Comparison of ENCODE assay signal across 8 cellular contexts in the genomic region with DNA sequence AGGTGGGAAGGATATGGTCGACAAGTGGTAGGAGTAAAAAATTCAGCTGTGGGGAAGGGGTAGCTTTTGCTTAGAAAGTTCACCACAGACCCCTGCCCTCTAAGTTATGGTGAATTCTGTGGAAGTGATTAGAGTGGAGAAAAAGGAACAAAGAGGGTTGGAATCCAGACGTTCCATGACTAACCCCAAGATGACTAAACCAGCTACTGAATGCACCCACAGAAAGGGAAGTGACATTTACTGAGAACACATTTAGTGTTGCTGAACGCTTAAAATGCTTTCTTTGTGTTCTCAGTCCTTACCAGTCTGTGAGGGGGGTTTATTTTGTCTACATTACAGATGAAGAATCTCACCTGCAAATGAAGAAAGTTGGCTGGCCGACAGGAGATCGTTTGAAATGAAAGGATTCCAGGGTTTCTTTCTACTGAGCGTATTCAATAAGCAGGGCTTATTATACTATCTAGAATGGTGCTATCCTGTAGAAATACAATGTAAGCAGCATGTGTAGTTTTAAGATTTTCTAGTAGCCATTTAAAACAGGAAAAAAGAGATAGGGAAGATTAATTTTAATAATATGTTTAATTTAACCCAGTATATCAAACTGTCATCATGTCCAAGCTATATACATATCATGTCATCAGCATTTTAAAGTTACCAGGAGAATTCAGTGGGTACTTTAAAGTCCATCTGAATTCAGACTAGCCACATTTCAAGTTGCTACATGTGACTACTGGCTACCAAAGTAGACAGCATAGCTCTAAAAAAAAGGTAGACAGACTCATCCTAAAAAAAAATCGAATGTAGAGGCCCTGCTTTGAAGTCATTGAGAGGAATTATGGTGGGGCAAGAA.
DNase-seq lines count a peak whose midpoint lies in the region; ATAC-seq and TF ChIP-seq lines count a peak whose summit lies in the region.

No MANE protein-coding gene starts in this region.

- H3K4me1 ChIP-seq in heart right ventricle, result peaks cover 16 to 84% (median 59%) of the 10 kb centered on the region in 9 donors
- peaks cover 49% of the 10 kb centered on the region for H3K4me1 ChIP-seq in skeletal muscle satellite cell (ENCODE audit: control insufficient read depth, insufficient read depth, low read length)

- peak overlapping the region; percentile 77 for H3K9ac ChIP-seq in skeletal muscle satellite cell (ENCODE audit: low read depth, low read length)

- CTCF ChIA-PET in Calu3 (lab: Charles Lee) (interaction anchor here (0.9 to 3.5 kb wide), 7 partner anchors 10 to 61 kb away, joined by 3 to 18 read pairs (median 5); a partner anchor contains a TSS), WTC11 (lab: Charles Lee) (interaction anchor here (0.6 to 3.9 kb wide), 8 partner anchors 8 to 61 kb away, joined by 3 to 40 read pairs (median 4); no protein-coding TSS in a partner anchor)

- H3K27ac ChIP-seq in heart right ventricle, result peak overlapping the region; percentile 5 to 88 (median 63)

- H3K27me3 Mint-ChIP-seq in Calu3 (ENCODE audit: unreplicated experiment) (no peaks in the 10 kb centered on the region), WTC11 (ENCODE audit: low read depth) (no peaks in the 10 kb centered on the region; the same call in 1 of the 2 replicates)

- H3K27me3 ChIP-seq in heart right ventricle, result no peaks in the 10 kb centered on the region
- H3K27me3 ChIP-seq in skeletal muscle satellite cell (ENCODE audit: control insufficient read depth, insufficient read depth, low read length), result no peaks in the 10 kb centered on the region

- peaks cover 72% of the 10 kb centered on the region for H3K4me1 Mint-ChIP-seq in Calu3 (ENCODE audit: low read depth, unreplicated experiment)
- H3K4me1 Mint-ChIP-seq in WTC11, result peaks cover 35% of the 10 kb centered on the region

- BruUV-seq in Calu3 (replicated peaks; lab: Mats Ljungman, UMichigan), result TSS peak; percentile 84

- peak overlapping the region; percentile 77 for H3K4me2 ChIP-seq in skeletal muscle satellite cell (ENCODE audit: low read length)

- H3K27ac Mint-ChIP-seq in Calu3 (ENCODE audit: unreplicated experiment) (peak overlapping the region; percentile 92), WTC11 (peak overlapping the region; percentile 59; the same call in 1 of the 2 replicates)

- H3K4me3 ChIP-seq in heart right ventricle (no peak overlapping the region), skeletal muscle satellite cell (ENCODE audit: low read length) (peak overlapping the region; percentile 47)

- H3K9me3 Mint-ChIP-seq in Calu3 (ENCODE audit: low read depth, unreplicated experiment) (peaks cover 1% of the 10 kb centered on the region), WTC11 (peaks cover 9% of the 10 kb centered on the region)

- H3K4me3 Mint-ChIP-seq in Calu3 (ENCODE audit: low read depth, unreplicated experiment), result peak overlapping the region; percentile 68
- no peak overlapping the region for H3K4me3 Mint-ChIP-seq in WTC11

- intact Hi-C loops in Calu3 (cut with micrococcal nuclease; ENCODE audit: unreplicated experiment) (no loop called here), heart right ventricle (cut with DNase I) (loop anchor here in 1 of 10 donors (5.0 kb wide), 1 partner anchor 38 kb away; no protein-coding TSS in a partner anchor)

- TF ChIP-seq CTCF in Calu3 (IDR thresholded peaks at IDR 0.05; ENCODE audit: unreplicated experiment) (no peak), WTC11 (IDR thresholded peaks at IDR 0.05) (no peak), heart right ventricle (IDR thresholded peaks at IDR 0.05) (no peak)

- POLR2A ChIA-PET in WTC11 (lab: Charles Lee), result interaction anchor here (1.0 to 1.4 kb wide), 2 partner anchors 10 to 13 kb away, joined by 3 read pairs; no protein-coding TSS in a partner anchor

- H3K36me3 ChIP-seq in heart right ventricle (no peaks in the 10 kb centered on the region), skeletal muscle satellite cell (ENCODE audit: insufficient read depth, low read length) (no peaks in the 10 kb centered on the region)

- H3K36me3 Mint-ChIP-seq in Calu3 (ENCODE audit: insufficient read depth, unreplicated experiment) (peaks cover 11% of the 10 kb centered on the region), WTC11 (no peaks in the 10 kb centered on the region)

- 44 to 47% methylated on average over 7 of the region's 7 CpGs for WGBS in heart right ventricle, 2 donors

- DNase-seq in Calu3 (peak; percentile 48), WTC11 (ENCODE audit: low spot score) (no peak), heart right ventricle (no peak), SHP77 (lab: John Stamatoyannopoulos, UW) (no peak), DMS 273 (lab: John Stamatoyannopoulos, UW; ENCODE audit: unreplicated experiment) (no peak)

- ATAC-seq in GM21367 (IDR thresholded peaks at IDR 0.05; ENCODE audit: unreplicated experiment), result peak; percentile 89
- ATAC-seq in HG03565 (IDR thresholded peaks at IDR 0.05; ENCODE audit: unreplicated experiment), result peak; percentile 91
- no peak; the same call in 1 of the 2 replicates for ATAC-seq in WTC11
- ATAC-seq in heart right ventricle, result peak; percentile 44 to 79 (median 57)

- H3K9me3 ChIP-seq in heart right ventricle (no peaks in the 10 kb centered on the region), skeletal muscle satellite cell (replicated peaks; ENCODE audit: low read length) (no peaks in the 10 kb centered on the region)

TF ChIP-seq in WTC11, 78 proteins besides CTCF, POLR2A, EP300 and RAD21:
- TF ChIP-seq JAZF1 (CRISPR knock-in tag; IDR thresholded peaks at IDR 0.05) (no peak), CREB1 (CRISPR knock-in tag; IDR thresholded peaks at IDR 0.05) (no peak), ZNF121 (CRISPR knock-in tag; IDR thresholded peaks at IDR 0.05) (no peak), SMAD3 (CRISPR knock-in tag; IDR thresholded peaks at IDR 0.05; ENCODE audit: borderline replicate concordance) (no peak), EMX1 (CRISPR knock-in tag; IDR thresholded peaks at IDR 0.05) (no peak), RELA (CRISPR knock-in tag; IDR thresholded peaks at IDR 0.05; ENCODE audit: borderline replicate concordance) (no peak), TCF7 (CRISPR knock-in tag; IDR thresholded peaks at IDR 0.05; ENCODE audit: low read depth) (no peak), NFE2L1 (CRISPR knock-in tag; IDR thresholded peaks at IDR 0.05) (no peak)
- TF ChIP-seq, protein P1, sequence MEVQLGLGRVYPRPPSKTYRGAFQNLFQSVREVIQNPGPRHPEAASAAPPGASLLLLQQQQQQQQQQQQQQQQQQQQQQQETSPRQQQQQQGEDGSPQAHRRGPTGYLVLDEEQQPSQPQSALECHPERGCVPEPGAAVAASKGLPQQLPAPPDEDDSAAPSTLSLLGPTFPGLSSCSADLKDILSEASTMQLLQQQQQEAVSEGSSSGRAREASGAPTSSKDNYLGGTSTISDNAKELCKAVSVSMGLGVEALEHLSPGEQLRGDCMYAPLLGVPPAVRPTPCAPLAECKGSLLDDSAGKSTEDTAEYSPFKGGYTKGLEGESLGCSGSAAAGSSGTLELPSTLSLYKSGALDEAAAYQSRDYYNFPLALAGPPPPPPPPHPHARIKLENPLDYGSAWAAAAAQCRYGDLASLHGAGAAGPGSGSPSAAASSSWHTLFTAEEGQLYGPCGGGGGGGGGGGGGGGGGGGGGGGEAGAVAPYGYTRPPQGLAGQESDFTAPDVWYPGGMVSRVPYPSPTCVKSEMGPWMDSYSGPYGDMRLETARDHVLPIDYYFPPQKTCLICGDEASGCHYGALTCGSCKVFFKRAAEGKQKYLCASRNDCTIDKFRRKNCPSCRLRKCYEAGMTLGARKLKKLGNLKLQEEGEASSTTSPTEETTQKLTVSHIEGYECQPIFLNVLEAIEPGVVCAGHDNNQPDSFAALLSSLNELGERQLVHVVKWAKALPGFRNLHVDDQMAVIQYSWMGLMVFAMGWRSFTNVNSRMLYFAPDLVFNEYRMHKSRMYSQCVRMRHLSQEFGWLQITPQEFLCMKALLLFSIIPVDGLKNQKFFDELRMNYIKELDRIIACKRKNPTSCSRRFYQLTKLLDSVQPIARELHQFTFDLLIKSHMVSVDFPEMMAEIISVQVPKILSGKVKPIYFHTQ (CRISPR knock-in tag; IDR thresholded peaks at IDR 0.05), result no peak
- TF ChIP-seq, protein P2, sequence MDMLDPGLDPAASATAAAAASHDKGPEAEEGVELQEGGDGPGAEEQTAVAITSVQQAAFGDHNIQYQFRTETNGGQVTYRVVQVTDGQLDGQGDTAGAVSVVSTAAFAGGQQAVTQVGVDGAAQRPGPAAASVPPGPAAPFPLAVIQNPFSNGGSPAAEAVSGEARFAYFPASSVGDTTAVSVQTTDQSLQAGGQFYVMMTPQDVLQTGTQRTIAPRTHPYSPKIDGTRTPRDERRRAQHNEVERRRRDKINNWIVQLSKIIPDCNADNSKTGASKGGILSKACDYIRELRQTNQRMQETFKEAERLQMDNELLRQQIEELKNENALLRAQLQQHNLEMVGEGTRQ (CRISPR knock-in tag; IDR thresholded peaks at IDR 0.05), result no peak
- TF ChIP-seq, protein P3, sequence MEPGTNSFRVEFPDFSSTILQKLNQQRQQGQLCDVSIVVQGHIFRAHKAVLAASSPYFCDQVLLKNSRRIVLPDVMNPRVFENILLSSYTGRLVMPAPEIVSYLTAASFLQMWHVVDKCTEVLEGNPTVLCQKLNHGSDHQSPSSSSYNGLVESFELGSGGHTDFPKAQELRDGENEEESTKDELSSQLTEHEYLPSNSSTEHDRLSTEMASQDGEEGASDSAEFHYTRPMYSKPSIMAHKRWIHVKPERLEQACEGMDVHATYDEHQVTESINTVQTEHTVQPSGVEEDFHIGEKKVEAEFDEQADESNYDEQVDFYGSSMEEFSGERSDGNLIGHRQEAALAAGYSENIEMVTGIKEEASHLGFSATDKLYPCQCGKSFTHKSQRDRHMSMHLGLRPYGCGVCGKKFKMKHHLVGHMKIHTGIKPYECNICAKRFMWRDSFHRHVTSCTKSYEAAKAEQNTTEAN (CRISPR knock-in tag; IDR thresholded peaks at IDR 0.05), result no peak
